9 cellular contexts compared by ENCODE assay signal in the genomic region with DNA sequence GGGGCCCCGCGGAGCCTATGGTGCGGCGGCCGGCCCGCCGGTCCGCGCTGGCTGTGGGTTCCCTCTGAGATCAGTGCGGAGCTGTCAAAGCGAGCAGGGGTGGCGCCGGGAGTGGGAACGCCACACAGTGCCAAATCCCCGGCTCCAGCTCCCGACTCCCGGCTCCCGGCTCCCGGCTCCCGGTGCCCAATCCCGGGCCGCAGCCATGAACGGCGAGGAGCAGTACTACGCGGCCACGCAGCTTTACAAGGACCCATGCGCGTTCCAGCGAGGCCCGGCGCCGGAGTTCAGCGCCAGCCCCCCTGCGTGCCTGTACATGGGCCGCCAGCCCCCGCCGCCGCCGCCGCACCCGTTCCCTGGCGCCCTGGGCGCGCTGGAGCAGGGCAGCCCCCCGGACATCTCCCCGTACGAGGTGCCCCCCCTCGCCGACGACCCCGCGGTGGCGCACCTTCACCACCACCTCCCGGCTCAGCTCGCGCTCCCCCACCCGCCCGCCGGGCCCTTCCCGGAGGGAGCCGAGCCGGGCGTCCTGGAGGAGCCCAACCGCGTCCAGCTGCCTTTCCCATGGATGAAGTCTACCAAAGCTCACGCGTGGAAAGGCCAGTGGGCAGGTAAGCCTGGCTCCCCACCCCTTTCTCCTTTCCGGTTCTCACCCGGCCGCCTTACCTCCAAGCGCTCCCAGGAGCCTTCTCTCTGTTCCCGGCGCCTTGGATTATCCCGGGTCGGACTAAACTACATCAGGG. TPM values are rescaled to one million over a fixed set of nuclear protein-coding genes. Genes with fewer than 3 reads are reported as not detected.
DNase-seq lines count a peak whose midpoint lies in the region; ATAC-seq and TF ChIP-seq lines count a peak whose summit lies in the region.
"Had no signal": no experiment of that assay in that cellular context is flagged by ENCODE, and none has a peak within 500 bp of the region (broad histone marks: within the 10 kb centered on the region; RNA-seq: fewer than 3 reads in every experiment).

Gene PDX1 (plus strand): TSS at position 67 of the 743 bp plus-strand sequence. CDS start 139 bp downstream, at position 206.

- H3K9me3 Mint-ChIP-seq in MCF 10A (ENCODE audit: unreplicated experiment): no peaks in the 10 kb centered on the region

- DNase-seq in D341Med (ENCODE audit: low spot score): peak; percentile 68
- peak; percentile 47 for DNase-seq in MCF 10A (ENCODE audit: unreplicated experiment)
- no peak for DNase-seq in GM19240 (ENCODE audit: insufficient read length, low spot score)
- no peak for DNase-seq in RWPE1 (ENCODE audit: low spot score)

- H3K9me3 ChIP-seq in mucosa of rectum (ENCODE audit: control insufficient read depth in 2 of 2, low read length in 2 of 2): no peaks in the 10 kb centered on the region

- H3K4me3 Mint-ChIP-seq in MCF 10A (ENCODE audit: unreplicated experiment): peak within 1 kb of the TSS; percentile 69

- peaks cover 40% of the 10 kb centered on the region for H3K27me3 Mint-ChIP-seq in MCF 10A (ENCODE audit: insufficient read depth, unreplicated experiment)

- peaks cover 79 to 85% of the 10 kb centered on the region in 2 donors for H3K27me3 ChIP-seq in mucosa of rectum (ENCODE audit: control insufficient read depth in 2 of 2, insufficient read depth in 2 of 2, low read length in 2 of 2)

- intact Hi-C loops in MCF 10A (cut with micrococcal nuclease): no loop called here

- no peaks in the 10 kb centered on the region for H3K36me3 ChIP-seq in mucosa of rectum (ENCODE audit: control insufficient read depth in 2 of 2, insufficient read depth in 2 of 2, low read length in 2 of 2)

- H3K4me1 Mint-ChIP-seq in MCF 10A (ENCODE audit: insufficient read depth, unreplicated experiment): peaks cover 14% of the 10 kb centered on the region

- no peaks in the 10 kb centered on the region for H3K36me3 Mint-ChIP-seq in MCF 10A (ENCODE audit: insufficient read depth, unreplicated experiment)

- H3K4me3 ChIP-seq in mucosa of rectum (ENCODE audit: low read length in 2 of 2): peak within 1 kb of the TSS; percentile 65 to 68

- H3K4me1 ChIP-seq in mucosa of rectum (ENCODE audit: control insufficient read depth in 2 of 2, insufficient read depth in 2 of 2, low read length in 2 of 2): peaks cover 20 to 25% of the 10 kb centered on the region in 2 donors

- H3K9ac ChIP-seq in mucosa of rectum (ENCODE audit: low read depth in 1 of 2, low read length in 2 of 2): peak within 1 kb of the TSS in 1 of 2 donors; percentile 50

- peak; percentile 70 for ATAC-seq in HG03432 (IDR thresholded peaks at IDR 0.05; ENCODE audit: unreplicated experiment)
- no peak for ATAC-seq in GM21526 (IDR thresholded peaks at IDR 0.05; ENCODE audit: low FRiP score, unreplicated experiment)
- ATAC-seq in HG02870 (IDR thresholded peaks at IDR 0.05; ENCODE audit: unreplicated experiment): no peak

- POLR2A ChIA-PET in MCF 10A (lab: Yijun Ruan, JAX): interaction anchor here (0.6 to 0.7 kb wide), 3 partner anchors 70 to 278 kb away, joined by 3 to 4 read pairs (median 4); no protein-coding TSS in a partner anchor
- POLR2A ChIA-PET in RWPE1 (lab: Yijun Ruan, JAX; ENCODE audit: low non-redundant PET): interaction anchor here (0.6 kb wide), 1 partner anchor 465 kb away, joined by 4 read pairs; no protein-coding TSS in a partner anchor

- TF ChIP-seq CTCF in MCF 10A (IDR thresholded peaks at IDR 0.05; ENCODE audit: unreplicated experiment): no peak
- no peak for TF ChIP-seq CTCF in RWPE1 (conservative IDR thresholded peaks at IDR 0.05; ENCODE audit: low read depth)

- no peak within 1 kb of the TSS for H3K27ac Mint-ChIP-seq in MCF 10A (ENCODE audit: low read depth, unreplicated experiment)

- H3K27ac ChIP-seq in mucosa of rectum (ENCODE audit: low read depth in 2 of 2, low read length in 2 of 2): no peak within 1 kb of the TSS
- no peak within 1 kb of the TSS for H3K27ac ChIP-seq in RWPE1

- CTCF ChIA-PET in MCF 10A (lab: Yijun Ruan, JAX): interaction anchor here (1.5 kb wide), 1 partner anchor 90 kb away, joined by 3 read pairs; no protein-coding TSS in a partner anchor
- CTCF ChIA-PET in RWPE1 (lab: Yijun Ruan, JAX): interaction anchor here (0.6 to 1.3 kb wide), 5 partner anchors 20 to 1125 kb away, joined by 3 to 5 read pairs (median 4); no protein-coding TSS in a partner anchor

- BruUV-seq in MCF 10A (replicated peaks; lab: Mats Ljungman, UMichigan): no TSS peak

RNA-seq across cellular contexts. Expression of gene PDX1, which starts in this region (rescaled TPM):
- total RNA-seq in MCF 10A (2022): 0.17 and 0.35 TPM in 2 replicates
- total RNA-seq: M059J had no signal

Comparison
In these comparisons a context has a peak if more than half of its experiments do, and no peak if none do; other contexts are left out.
1. Peak in DNase-seq in MCF 10A; RNA of the gene not detected or under 1 TPM.